In genomic region chrX:71542825-71543224, GRCh38 we compare ENCODE assay signal across 11 cellular contexts. TPM values are rescaled to one million over a fixed set of nuclear protein-coding genes. Genes with fewer than 3 reads are reported as not detected.
DNase-seq lines count a peak whose midpoint lies in the region; ATAC-seq and TF ChIP-seq lines count a peak whose summit lies in the region.
"Had no signal": no experiment of that assay in that cellular context is flagged by ENCODE, and none has a peak within 500 bp of the region (broad histone marks: within the 10 kb centered on the region; RNA-seq: fewer than 3 reads in every experiment).

No MANE protein-coding gene starts in this region.

- no peaks in the 10 kb centered on the region for H3K9me3 Mint-ChIP-seq in stimulated activated naive CD8-positive, alpha-beta T cell treated with anti-CD3 and anti-CD28 coated beads, Interleukin-15, Interleukin-2, amounts not matched to agents 100 ng/mL and 50 ng/mL, for 24 hours
- no peaks in the 10 kb centered on the region for H3K9me3 Mint-ChIP-seq in activated CD8-positive, alpha-beta T cell treated with anti-CD3 and anti-CD28 coated beads for 36 hours
- H3K9me3 Mint-ChIP-seq: CD14-positive monocyte had no signal

- no peak for DNase-seq in stimulated activated naive CD8-positive, alpha-beta T cell treated with anti-CD3 and anti-CD28 coated beads, Interleukin-15, Interleukin-2, amounts not matched to agents 100 U/mL and 50 U/mL, for 24 hours
- no peak for DNase-seq in activated CD8-positive, alpha-beta T cell treated with anti-CD3 and anti-CD28 coated beads for 36 hours
- DNase-seq in right cardiac atrium: no peak
- DNase-seq in kidney tubule cell (ENCODE audit: low spot score): no peak
- no peak for DNase-seq in cerebellum (ENCODE audit: low spot score)
- no peak for DNase-seq in NCI-H82 (lab: John Stamatoyannopoulos, UW)
- DNase-seq in NCI-H524 (lab: John Stamatoyannopoulos, UW): no peak
- DNase-seq: NCI-H1694, spleen had no signal

- peak overlapping the region; percentile 100 for H3K27ac Mint-ChIP-seq in stimulated activated naive CD8-positive, alpha-beta T cell treated with anti-CD3 and anti-CD28 coated beads, Interleukin-15, Interleukin-2, amounts not matched to agents 100 ng/mL and 50 ng/mL, for 24 hours
- H3K27ac Mint-ChIP-seq in activated CD8-positive, alpha-beta T cell treated with anti-CD3 and anti-CD28 coated beads for 36 hours: peak overlapping the region; percentile 89

- H3K4me1 ChIP-seq in right cardiac atrium (ENCODE audit: control insufficient read depth, insufficient read depth, low read length): peaks cover 6% of the 10 kb centered on the region

- peaks cover 69% of the 10 kb centered on the region for H3K4me1 Mint-ChIP-seq in stimulated activated naive CD8-positive, alpha-beta T cell treated with anti-CD3 and anti-CD28 coated beads, Interleukin-15, Interleukin-2, amounts not matched to agents 100 ng/mL and 50 ng/mL, for 24 hours (ENCODE audit: low read depth)
- peaks cover 57% of the 10 kb centered on the region for H3K4me1 Mint-ChIP-seq in activated CD8-positive, alpha-beta T cell treated with anti-CD3 and anti-CD28 coated beads for 36 hours (ENCODE audit: low read depth)

- ATAC-seq in stimulated activated naive CD8-positive, alpha-beta T cell treated with anti-CD3 and anti-CD28 coated beads, Interleukin-15, Interleukin-2, amounts not matched to agents 100 U/mL and 50 U/mL, for 24 hours: no peak
- no peak for ATAC-seq in activated CD8-positive, alpha-beta T cell treated with anti-CD3 and anti-CD28 coated beads for 36 hours
- ATAC-seq in right cardiac atrium: no peak

- no peak for TF ChIP-seq CTCF in activated CD8-positive, alpha-beta T cell treated with anti-CD3 and anti-CD28 coated beads for 36 hours (IDR thresholded peaks at IDR 0.05)

- peaks cover 90% of the 10 kb centered on the region for H3K36me3 Mint-ChIP-seq in stimulated activated naive CD8-positive, alpha-beta T cell treated with anti-CD3 and anti-CD28 coated beads, Interleukin-15, Interleukin-2, amounts not matched to agents 100 ng/mL and 50 ng/mL, for 24 hours (ENCODE audit: low read depth)
- peaks cover 84% of the 10 kb centered on the region for H3K36me3 Mint-ChIP-seq in activated CD8-positive, alpha-beta T cell treated with anti-CD3 and anti-CD28 coated beads for 36 hours (ENCODE audit: low read depth)

- H3K9me3 ChIP-seq in right cardiac atrium (ENCODE audit: control insufficient read depth, low read length): no peaks in the 10 kb centered on the region
- H3K9me3 ChIP-seq: spleen had no signal

- peak overlapping the region; percentile 97 for H3K4me3 Mint-ChIP-seq in stimulated activated naive CD8-positive, alpha-beta T cell treated with anti-CD3 and anti-CD28 coated beads, Interleukin-15, Interleukin-2, amounts not matched to agents 100 ng/mL and 50 ng/mL, for 24 hours
- peak overlapping the region; percentile 98 for H3K4me3 Mint-ChIP-seq in activated CD8-positive, alpha-beta T cell treated with anti-CD3 and anti-CD28 coated beads for 36 hours
- H3K4me3 Mint-ChIP-seq: CD14-positive monocyte had no signal

- no peaks in the 10 kb centered on the region for H3K27me3 ChIP-seq in right cardiac atrium (ENCODE audit: control insufficient read depth, insufficient read depth)
- H3K27me3 ChIP-seq: spleen had no signal

- no peaks in the 10 kb centered on the region for H3K27me3 Mint-ChIP-seq in stimulated activated naive CD8-positive, alpha-beta T cell treated with anti-CD3 and anti-CD28 coated beads, Interleukin-15, Interleukin-2, amounts not matched to agents 100 ng/mL and 50 ng/mL, for 24 hours
- no peaks in the 10 kb centered on the region for H3K27me3 Mint-ChIP-seq in activated CD8-positive, alpha-beta T cell treated with anti-CD3 and anti-CD28 coated beads for 36 hours

- intact Hi-C loops in activated CD8-positive, alpha-beta T cell treated with anti-CD3 and anti-CD28 coated beads for 36 hours (cut with micrococcal nuclease): loop anchor here (5.0 kb wide), 1 partner anchor 74 kb away; the partner anchor contains the start of gene CXCR3
- intact Hi-C loops in right cardiac atrium (cut with DNase I): loop anchor here in 1 of 4 donors (10.0 kb wide), 1 partner anchor 68 kb away; no protein-coding TSS in a partner anchor

- H3K4me3 ChIP-seq in right cardiac atrium (ENCODE audit: low read length): no peak overlapping the region

- POLR2A ChIA-PET in activated CD8-positive, alpha-beta T cell treated with anti-CD3 and anti-CD28 coated beads for 36 hours (lab: Charles Lee): interaction anchor here (0.9 to 6.3 kb wide), 6 partner anchors 10 to 257 kb away, joined by 3 to 127 read pairs (median 3); partner anchors contain the start of genes CXCR3 and OGT

- H3K27ac ChIP-seq in right cardiac atrium (ENCODE audit: low read length): peak overlapping the region; percentile 27

- 76% methylated on average over 2 of the region's 2 CpGs for WGBS in right cardiac atrium

- CTCF ChIA-PET in activated CD8-positive, alpha-beta T cell treated with anti-CD3 and anti-CD28 coated beads for 36 hours (lab: Charles Lee): interaction anchor here (0.9 to 1.3 kb wide), 2 partner anchors 12 to 14 kb away, joined by 3 to 4 read pairs; no protein-coding TSS in a partner anchor

RNA-seq across cellular contexts. Expression of gene OGT, which starts 9.9 kb away (rescaled TPM):
- total RNA-seq in activated CD8-positive, alpha-beta T cell treated with anti-CD3 and anti-CD28 coated beads for 36 hours: 100 to 1,000 TPM; 354 to 358 TPM
- 10 to 100 TPM; 67.8 to 94.4 (median 81.4) TPM for total RNA-seq in right cardiac atrium
- polyA plus RNA-seq in right cardiac atrium: 30.3 TPM
- 254 TPM for total RNA-seq in cerebellum

RNA-seq across cellular contexts. Expression of gene GCNA, which starts 35.4 kb away (rescaled TPM):
- total RNA-seq in activated CD8-positive, alpha-beta T cell treated with anti-CD3 and anti-CD28 coated beads for 36 hours: 1 to 10 TPM; 3.5 to 5.1 TPM
- total RNA-seq in right cardiac atrium (1 to 10 TPM; 1.4 to 2.0 (median 1.7) TPM), cerebellum (4.5 TPM)
- 0.81 TPM for polyA plus RNA-seq in right cardiac atrium
